Comparison of ENCODE assay signal across 8 cellular contexts in the genomic region with DNA sequence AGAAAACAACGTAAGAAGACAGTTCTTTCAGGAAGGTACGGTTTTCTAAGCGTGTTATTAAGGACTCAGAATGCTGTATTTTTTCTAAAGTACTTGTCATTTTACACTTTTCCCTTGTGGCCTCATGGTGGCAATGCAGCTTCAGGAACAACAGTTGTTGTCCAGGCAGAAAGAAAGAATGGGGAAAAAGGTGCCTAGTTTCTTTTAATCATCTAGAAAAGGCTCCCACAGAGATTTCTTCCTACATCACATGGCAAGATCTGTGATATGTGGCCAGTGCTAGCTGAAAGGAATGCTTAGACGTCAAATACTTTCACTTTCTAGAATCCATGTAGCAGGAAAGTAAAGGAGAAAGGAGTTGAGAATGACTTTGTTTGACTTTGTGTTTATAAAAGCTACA. TPM values are rescaled to one million over a fixed set of nuclear protein-coding genes. Genes with fewer than 3 reads are reported as not detected.
DNase-seq lines count a peak whose midpoint lies in the region; ATAC-seq lines count a peak whose summit lies in the region.

No MANE protein-coding gene starts in this region.

- DNase-seq in NCI-H2081 (lab: John Stamatoyannopoulos, UW) (peak; percentile 29 to 54), NCI-H2081 treated with DMSO at 0.1 percent for 48 hours (lab: John Stamatoyannopoulos, UW) (no peak), NAMALWA (ENCODE audit: low spot score) (peak; percentile 46), amniotic epithelial cell (ENCODE audit: low read depth) (peak; percentile 95), islet precursor cell (peak; percentile 61), T-helper 17 cell (no peak), NCI-H187 (lab: John Stamatoyannopoulos, UW) (no peak)

- H3K4me1 Mint-ChIP-seq in T-helper 17 cell = no peaks in the 10 kb centered on the region

- no peak overlapping the region for H3K4me3 Mint-ChIP-seq in T-helper 17 cell

- H3K9me3 ChIP-seq in T-helper 17 cell (ENCODE audit: control insufficient read depth, low read length, poor library complexity, severe bottlenecking) = no peaks in the 10 kb centered on the region

- H3K27ac Mint-ChIP-seq in T-helper 17 cell = no peak overlapping the region

- no peak for ATAC-seq in T-helper 17 cell
- ATAC-seq in HG02840 (IDR thresholded peaks at IDR 0.05; ENCODE audit: low FRiP score, unreplicated experiment) = no peak

- H3K27me3 Mint-ChIP-seq in T-helper 17 cell = no peaks in the 10 kb centered on the region

- no peaks in the 10 kb centered on the region for H3K36me3 Mint-ChIP-seq in T-helper 17 cell (ENCODE audit: low read depth)

RNA-seq across cellular contexts. Expression of a gene that starts 49.0 kb away (rescaled TPM):
- not detected for total RNA-seq in T-helper 17 cell

Comparison
In these comparisons a context has a peak if more than half of its experiments do, and no peak if none do; other contexts are left out.
1. DNase-seq: peak in NCI-H2081 (2 of 2), NAMALWA (single experiment), amniotic epithelial cell (single experiment) and islet precursor cell (single experiment); none in NCI-H2081 treated with DMSO at 0.1 percent for 48 hours (single experiment), T-helper 17 cell (0 of 3) and NCI-H187 (0 of 2).